Comparison of ENCODE assay signal across 8 cellular contexts in the genomic region with DNA sequence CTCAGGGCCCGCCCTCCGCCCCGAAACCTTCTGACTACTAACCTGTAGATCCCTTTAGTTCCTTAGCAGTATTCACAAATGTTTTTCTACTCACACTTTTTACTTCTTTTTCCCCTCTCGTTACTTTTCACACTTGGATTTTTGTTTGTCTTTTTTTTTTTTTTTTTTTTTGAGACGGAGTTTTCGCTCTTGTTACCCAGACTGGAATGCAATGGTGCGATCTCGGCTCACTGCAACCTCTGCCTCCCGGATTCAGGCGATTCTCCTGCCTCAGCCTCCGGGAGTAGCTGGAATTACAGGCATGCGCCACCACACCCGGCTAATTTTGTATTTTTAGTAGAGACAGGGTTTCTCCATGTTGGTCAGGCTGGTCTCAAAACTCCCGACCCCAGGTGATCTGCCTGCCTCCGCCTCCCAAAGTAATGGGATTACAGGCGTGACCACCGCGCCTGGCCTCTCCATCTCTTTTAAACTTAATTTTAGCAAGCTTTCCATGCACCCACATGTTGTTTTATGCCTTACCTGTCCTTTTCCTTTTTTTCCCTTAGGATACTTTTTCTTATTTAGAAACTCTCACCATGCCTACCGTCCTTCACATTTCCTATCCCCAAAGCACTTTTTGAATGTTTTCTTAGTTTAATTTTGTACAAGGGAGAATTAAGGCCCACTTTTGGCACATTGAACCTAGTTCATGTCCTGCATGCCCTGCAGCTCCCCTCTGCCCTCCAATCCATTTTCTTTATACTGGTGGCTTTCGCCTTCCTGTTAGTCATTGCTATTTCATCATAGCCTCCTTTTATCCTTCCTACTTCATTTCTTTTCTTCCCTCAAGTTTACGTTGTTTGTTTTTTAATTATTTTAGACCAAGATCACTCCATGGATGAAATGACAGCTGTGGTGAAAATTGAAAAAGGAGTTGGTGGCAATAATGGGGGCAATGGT. TPM values are rescaled to one million over a fixed set of nuclear protein-coding genes. Genes with fewer than 3 reads are reported as not detected.
DNase-seq lines count a peak whose midpoint lies in the region; ATAC-seq and TF ChIP-seq lines count a peak whose summit lies in the region.

No MANE protein-coding gene starts in this region.

- ATAC-seq in lung (ENCODE audit: insufficient read depth, low FRiP score) (no peak), GM19397 (IDR thresholded peaks at IDR 0.05; ENCODE audit: unreplicated experiment) (no peak), HG03457 (IDR thresholded peaks at IDR 0.05; ENCODE audit: unreplicated experiment) (no peak), GM21619 (IDR thresholded peaks at IDR 0.05; ENCODE audit: unreplicated experiment) (no peak)

- H3K27me3 ChIP-seq in brain microvascular endothelial cell (replicated peaks), result no peaks in the 10 kb centered on the region
- no peaks in the 10 kb centered on the region for H3K27me3 ChIP-seq in lung (ENCODE audit: control insufficient read depth, insufficient read depth)
- no peaks in the 10 kb centered on the region for H3K27me3 ChIP-seq in uterus

- peak overlapping the region; percentile 83 for H3K27ac ChIP-seq in C4-2B
- H3K27ac ChIP-seq in brain microvascular endothelial cell, result peak overlapping the region; percentile 95
- H3K27ac ChIP-seq in lung (ENCODE audit: low read depth in 1 of 2, low read length in 1 of 2), result peak overlapping the region; percentile 58 to 81
- peak overlapping the region; percentile 100 for H3K27ac ChIP-seq in uterus

- H3K4me1 ChIP-seq in lung (ENCODE audit: control insufficient read depth in 2 of 2, insufficient read depth in 2 of 2, low read length in 2 of 2) (peaks cover 7 to 16% of the 10 kb centered on the region in 2 donors), uterus (peaks cover 10 to 27% of the 10 kb centered on the region in 2 donors)

- intact Hi-C loops in uterus (cut with DNase I; ENCODE audit: low total_unique reads), result no loop called here

- H3K9me3 ChIP-seq in lung (ENCODE audit: control insufficient read depth in 2 of 2, insufficient read depth in 1 of 2, low read length in 1 of 2) (no peaks in the 10 kb centered on the region), uterus (no peaks in the 10 kb centered on the region)

- peak overlapping the region; percentile 59 for H3K4me3 ChIP-seq in brain microvascular endothelial cell (ENCODE audit: low read depth, low read length)
- peak overlapping the region; percentile 25 for H3K4me3 ChIP-seq in lung
- peak overlapping the region; percentile 49 to 90 for H3K4me3 ChIP-seq in uterus

- TF ChIP-seq CTCF in C4-2B (conservative IDR thresholded peaks at IDR 0.05) (no peak), brain microvascular endothelial cell (IDR thresholded peaks at IDR 0.05; ENCODE audit: low read depth, low read length, missing control alignments) (no peak), lung (IDR thresholded peaks at IDR 0.05; ENCODE audit: control extremely low read depth, extremely low read depth) (no peak), uterus (IDR thresholded peaks at IDR 0.05) (no peak)

- TF ChIP-seq POLR2A in uterus (IDR thresholded peaks at IDR 0.05), result no peak

- WGBS in lung, 2 donors, result 10 to 12% methylated on average over 21 of the region's 21 CpGs

- H3K36me3 ChIP-seq in brain microvascular endothelial cell (replicated peaks) (peaks cover 15% of the 10 kb centered on the region), lung (ENCODE audit: control insufficient read depth in 2 of 2, insufficient read depth in 2 of 2, low read length in 2 of 2) (peaks cover 8 to 18% of the 10 kb centered on the region in 2 donors), uterus (no peaks in the 10 kb centered on the region)

- DNase-seq in LoVo (ENCODE audit: low spot score) (peak; percentile 18), brain microvascular endothelial cell (peak; percentile 35), lung (ENCODE audit: low spot score) (no peak), uterus (no peak)

- in situ Hi-C loops in brain microvascular endothelial cell (cut with HindIII; ENCODE audit: low pct_ligation_motif_present, low sequenced_read_pairs), result no loop called here

RNA-seq across cellular contexts. Expression of gene SP1, which starts 1.1 kb away (rescaled TPM):
- 10 to 100 TPM; 68.3 to 72.2 TPM for total RNA-seq in lung
- 10 to 100 TPM; 16.2 to 26.6 TPM for polyA plus RNA-seq in lung
- total RNA-seq in uterus, result 100 to 1,000 TPM in 2 of 4 donors, 10 to 100 TPM in 2; 58.8 to 127 (median 90.7) TPM

RNA-seq across cellular contexts. Expression of gene AMHR2, which starts 42.6 kb away (rescaled TPM):
- under 1 TPM in 1 of 2 donors, not detected in 1; 0.52 TPM for total RNA-seq in lung
- under 1 TPM; 0.02 to 0.22 TPM for polyA plus RNA-seq in lung
- 10 to 100 TPM in 1 of 4 donors, under 1 TPM in 1, not detected in 2; 0.52 to 12.4 TPM for total RNA-seq in uterus

RNA-seq across cellular contexts. Expression of gene SP7, which starts 44.9 kb away (rescaled TPM):
- not detected for total RNA-seq in lung
- not detected for polyA plus RNA-seq in lung
- total RNA-seq in uterus, result under 1 TPM in 2 of 4 donors, not detected in 2; 0.34 to 0.62 TPM

RNA-seq across cellular contexts. Expression of gene AAAS, which starts 59.7 kb away (rescaled TPM):
- total RNA-seq in lung, result 10 to 100 TPM; 51.4 to 51.7 TPM
- polyA plus RNA-seq in lung, result 10 to 100 TPM; 29.7 to 37.0 TPM
- 10 to 100 TPM; 12.3 to 52.2 (median 46.9) TPM for total RNA-seq in uterus

Comparison
In these comparisons a context has a peak if more than half of its experiments do, and no peak if none do; other contexts are left out.
1. DNase-seq: peak in LoVo (single experiment) and brain microvascular endothelial cell (single experiment); none in lung (single experiment) and uterus (0 of 2).
2. Peak in every context shown above with its lines, with median percentiles within 50 percentile points of each other: H3K27ac ChIP-seq and H3K4me3 ChIP-seq.